In the genomic region with DNA sequence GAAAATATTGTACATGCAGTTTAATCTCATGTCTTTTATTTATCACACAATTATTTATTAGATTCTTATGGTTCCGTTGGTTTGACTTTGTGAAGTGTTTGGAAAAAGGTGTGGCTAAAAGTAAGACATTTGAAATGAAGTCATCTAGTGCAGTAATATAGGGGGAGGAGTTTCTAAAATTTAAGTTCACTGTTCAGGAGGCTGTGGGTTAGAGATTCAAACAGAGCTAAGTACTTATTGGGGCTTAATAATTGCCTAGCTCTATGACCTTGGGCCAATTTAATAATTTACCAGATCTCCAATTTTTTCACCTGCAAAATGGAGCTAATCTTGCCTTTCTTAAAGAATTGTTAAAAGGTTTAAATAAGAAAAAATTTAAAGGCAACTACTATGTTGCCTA, we compare ENCODE assay signal across 19 cellular contexts.
DNase-seq lines count a peak whose midpoint lies in the region; ATAC-seq, FAIRE-seq and TF ChIP-seq lines count a peak whose summit lies in the region.
"Had no signal": no experiment of that assay in that cellular context is flagged by ENCODE, and none has a peak within 500 bp of the region (broad histone marks: within the 10 kb centered on the region; RNA-seq: fewer than 3 reads in every experiment).

No MANE protein-coding gene starts in this region.

- DNase-seq in mammary epithelial cell (no peak), breast epithelium (ENCODE audit: low spot score in 2 of 2) (no peak), GM12878 (ENCODE audit: low read depth, low spot score) (no peak), renal cortical epithelial cell (ENCODE audit: low read depth) (peak; percentile 73), BE2C (no peak), MV-4-11 (lab: John Stamatoyannopoulos, UW) (no peak)
- DNase-seq: C1 segment of cervical spinal cord; CD4-positive, alpha-beta memory T cell; COR-L47; DMS153; DND-41; GM23248; H7; HCEC 1CT had no signal

- dilution Hi-C loops in mammary epithelial cell (cut with HindIII; ENCODE audit: low sequenced_read_pairs), result no loop called here

- H3K4me1 ChIP-seq in mammary epithelial cell (ENCODE audit: insufficient read depth, low read length), result peaks cover 60% of the 10 kb centered on the region
- peaks cover 0 to 3% of the 10 kb centered on the region in 2 donors for H3K4me1 ChIP-seq in breast epithelium
- no peaks in the 10 kb centered on the region for H3K4me1 ChIP-seq in GM12878 (ENCODE audit: control insufficient read depth, insufficient read depth, low read length)
- peaks cover 9% of the 10 kb centered on the region for H3K4me1 ChIP-seq in BE2C

- intact Hi-C loops in mammary epithelial cell (cut with micrococcal nuclease) (no loop called here), breast epithelium (cut with DNase I; ENCODE audit: low total_unique reads) (no loop called here), GM12878 (cut with micrococcal nuclease; ENCODE audit: unreplicated experiment) (no loop called here)

- BruUV-seq in mammary epithelial cell (replicated peaks; lab: Mats Ljungman, UMichigan) (no TSS peak), GM12878 (replicated peaks; lab: Mats Ljungman, UMichigan) (no TSS peak)

- RAD21 ChIA-PET in GM12878 (lab: Charles Lee; ENCODE audit: unreplicated experiment), result interaction anchor here (0.5 to 1.8 kb wide), 4 partner anchors 23 to 37 kb away, joined by 3 to 6 read pairs (median 3); no protein-coding TSS in a partner anchor

- ATAC-seq in GM12878 (peak; percentile 52; the same call in 2 of the 3 replicates), GM21619 (IDR thresholded peaks at IDR 0.05; ENCODE audit: unreplicated experiment) (no peak)

- H3K79me2 ChIP-seq in mammary epithelial cell (ENCODE audit: insufficient read depth, low read length) (no peaks in the 10 kb centered on the region), GM12878 (ENCODE audit: control insufficient read depth, insufficient read depth, low read length) (no peaks in the 10 kb centered on the region)

- POLR2A ChIA-PET in GM12878 (lab: Charles Lee), result interaction anchor here (0.5 to 0.7 kb wide), 2 partner anchors 18 to 702 kb away, joined by 3 to 5 read pairs; no protein-coding TSS in a partner anchor

- TF ChIP-seq RAD21 in GM12878 (IDR thresholded peaks at IDR 0.05; ENCODE audit: insufficient read depth, low read depth, low read length), result no peak

- H3K27ac ChIP-seq in mammary epithelial cell (ENCODE audit: insufficient read depth, low read depth, low read length) (peak overlapping the region; percentile 69), breast epithelium (no peak overlapping the region), GM12878 (ENCODE audit: control insufficient read depth, insufficient read depth) (no peak overlapping the region)
- H3K27ac ChIP-seq: 22Rv1, GM23248 had no signal

- H2AFZ ChIP-seq in mammary epithelial cell (ENCODE audit: low read depth, low read length), result no peak overlapping the region
- H2AFZ ChIP-seq in GM12878 (ENCODE audit: control insufficient read depth, low read depth, low read length), result no peak overlapping the region
- H2AFZ ChIP-seq: GM23248 had no signal

- no peak for TF ChIP-seq EP300 in GM12878 (IDR thresholded peaks at IDR 0.05; ENCODE audit: borderline replicate concordance in 1 of 2, control insufficient read depth in 1 of 2, low read depth in 2 of 2, low read length in 2 of 2)

- H4K20me1 ChIP-seq in mammary epithelial cell (ENCODE audit: insufficient read depth, low read length) (no peaks in the 10 kb centered on the region), GM12878 (ENCODE audit: control insufficient read depth, insufficient read depth) (no peaks in the 10 kb centered on the region)

- CTCF ChIA-PET in mammary epithelial cell (lab: Charles Lee; ENCODE audit: low non-redundant PET), result no interaction called here
- CTCF ChIA-PET in GM12878 (lab: Yijun Ruan, JAX), result interaction anchor here (0.6 to 1.4 kb wide), 4 partner anchors 53 to 313 kb away, joined by 3 to 5 read pairs (median 4); no protein-coding TSS in a partner anchor

- no peak overlapping the region for H3K9ac ChIP-seq in mammary epithelial cell (ENCODE audit: insufficient read depth, low read length)
- H3K9ac ChIP-seq in GM12878 (ENCODE audit: control insufficient read depth, insufficient read depth, low read length), result no peak overlapping the region
- H3K9ac ChIP-seq: GM23248 had no signal

- H3K27me3 ChIP-seq in mammary epithelial cell (ENCODE audit: insufficient read depth, low read length) (no peaks in the 10 kb centered on the region), breast epithelium (no peaks in the 10 kb centered on the region), GM12878 (replicated peaks in 1 of 2; ENCODE audit: control insufficient read depth in 2 of 2, insufficient read depth in 2 of 2, low read length in 1 of 2) (no peaks in the 10 kb centered on the region), BE2C (no peaks in the 10 kb centered on the region)

- in situ Hi-C loops in mammary epithelial cell (cut with MboI; ENCODE audit: low sequenced_read_pairs in 2 of 2) (no loop called here), GM12878 (cut with MboI) (no loop called here)

- SMC1A ChIA-PET in GM12878 (lab: Charles Lee; ENCODE audit: uncharacterized antibody, unreplicated experiment), result interaction anchor here (0.9 to 1.7 kb wide), 7 partner anchors 11 to 198 kb away, joined by 3 to 7 read pairs (median 4); no protein-coding TSS in a partner anchor

- TF ChIP-seq CTCF in mammary epithelial cell (conservative IDR thresholded peaks at IDR 0.05 in 1 of 2, IDR thresholded peaks at IDR 0.05 in 1 of 2; ENCODE audit: extremely low read depth in 1 of 2, insufficient read depth in 1 of 2, low read depth in 1 of 2, low read length in 2 of 2) (no peak), breast epithelium (IDR thresholded peaks at IDR 0.05) (no peak), GM12878 (IDR thresholded peaks at IDR 0.05 in 2 of 3, conservative IDR thresholded peaks at IDR 0.05 in 1 of 3; ENCODE audit: control insufficient read depth in 2 of 3, extremely low read depth in 1 of 3, insufficient read depth in 1 of 3, low read depth in 3 of 3, low read length in 3 of 3) (no peak), BE2C (IDR thresholded peaks at IDR 0.05; ENCODE audit: low read depth, low read length) (no peak)

- H3K9me3 ChIP-seq in mammary epithelial cell (replicated peaks; ENCODE audit: insufficient read depth, low read length) (peaks cover 2% of the 10 kb centered on the region), breast epithelium (no peaks in the 10 kb centered on the region), GM12878 (replicated peaks; ENCODE audit: control insufficient read depth, insufficient read depth, low read length) (no peaks in the 10 kb centered on the region; the same call in 2 of the 3 replicates), BE2C (no peaks in the 10 kb centered on the region)

- FAIRE-seq in GM12878 (lab: Jason Lieb, UNC), result no peak
- FAIRE-seq: A204.1, G401.6, H1 had no signal

- H3K4me2 ChIP-seq in mammary epithelial cell (ENCODE audit: insufficient read depth, low read depth, low read length), result no peak overlapping the region
- H3K4me2 ChIP-seq in GM12878 (ENCODE audit: control insufficient read depth, insufficient read depth), result no peak overlapping the region

- no peaks in the 10 kb centered on the region for H3K36me3 ChIP-seq in mammary epithelial cell (ENCODE audit: insufficient read depth, low read length)
- H3K36me3 ChIP-seq in breast epithelium, result no peaks in the 10 kb centered on the region
- H3K36me3 ChIP-seq in GM12878 (ENCODE audit: control insufficient read depth in 2 of 2, insufficient read depth in 2 of 2, low read length in 1 of 2), result no peaks in the 10 kb centered on the region
- H3K36me3 ChIP-seq in BE2C, result no peaks in the 10 kb centered on the region

- H3K4me3 ChIP-seq in mammary epithelial cell (replicated peaks in 1 of 3; ENCODE audit: insufficient read depth in 1 of 3, low read depth in 2 of 3, low read length in 3 of 3), result no peak overlapping the region
- H3K4me3 ChIP-seq in breast epithelium, result no peak overlapping the region
- no peak overlapping the region for H3K4me3 ChIP-seq in GM12878
- H3K4me3 ChIP-seq in BE2C (ENCODE audit: low read depth, low read length), result no peak overlapping the region
- H3K4me3 ChIP-seq: GM23248 had no signal

- TF ChIP-seq POLR2A in breast epithelium (IDR thresholded peaks at IDR 0.05) (no peak), GM12878 (IDR thresholded peaks at IDR 0.05; ENCODE audit: low read depth, low read length) (no peak)

- WGBS in mammary epithelial cell (ENCODE audit: low coverage, missing lambda C conversion rate), result 74% methylated on average over 1 of the region's 1 CpG
- WGBS in GM12878 (ENCODE audit: insufficient coverage, insufficient replicate concordance, low lambda C conversion rate, missing lambda C conversion rate), result 17% methylated on average over 1 of the region's 1 CpG

TF ChIP-seq in GM12878, 131 proteins besides CTCF, POLR2A, EP300 and RAD21 (continues in another document):
- TF ChIP-seq RFX5 (IDR thresholded peaks at IDR 0.05; ENCODE audit: low read depth, low read length) (no peak), NBN (IDR thresholded peaks at IDR 0.05) (no peak), FOS (IDR thresholded peaks at IDR 0.05; ENCODE audit: borderline replicate concordance, extremely low read depth, insufficient read length) (no peak)
- TF ChIP-seq, protein P1, sequence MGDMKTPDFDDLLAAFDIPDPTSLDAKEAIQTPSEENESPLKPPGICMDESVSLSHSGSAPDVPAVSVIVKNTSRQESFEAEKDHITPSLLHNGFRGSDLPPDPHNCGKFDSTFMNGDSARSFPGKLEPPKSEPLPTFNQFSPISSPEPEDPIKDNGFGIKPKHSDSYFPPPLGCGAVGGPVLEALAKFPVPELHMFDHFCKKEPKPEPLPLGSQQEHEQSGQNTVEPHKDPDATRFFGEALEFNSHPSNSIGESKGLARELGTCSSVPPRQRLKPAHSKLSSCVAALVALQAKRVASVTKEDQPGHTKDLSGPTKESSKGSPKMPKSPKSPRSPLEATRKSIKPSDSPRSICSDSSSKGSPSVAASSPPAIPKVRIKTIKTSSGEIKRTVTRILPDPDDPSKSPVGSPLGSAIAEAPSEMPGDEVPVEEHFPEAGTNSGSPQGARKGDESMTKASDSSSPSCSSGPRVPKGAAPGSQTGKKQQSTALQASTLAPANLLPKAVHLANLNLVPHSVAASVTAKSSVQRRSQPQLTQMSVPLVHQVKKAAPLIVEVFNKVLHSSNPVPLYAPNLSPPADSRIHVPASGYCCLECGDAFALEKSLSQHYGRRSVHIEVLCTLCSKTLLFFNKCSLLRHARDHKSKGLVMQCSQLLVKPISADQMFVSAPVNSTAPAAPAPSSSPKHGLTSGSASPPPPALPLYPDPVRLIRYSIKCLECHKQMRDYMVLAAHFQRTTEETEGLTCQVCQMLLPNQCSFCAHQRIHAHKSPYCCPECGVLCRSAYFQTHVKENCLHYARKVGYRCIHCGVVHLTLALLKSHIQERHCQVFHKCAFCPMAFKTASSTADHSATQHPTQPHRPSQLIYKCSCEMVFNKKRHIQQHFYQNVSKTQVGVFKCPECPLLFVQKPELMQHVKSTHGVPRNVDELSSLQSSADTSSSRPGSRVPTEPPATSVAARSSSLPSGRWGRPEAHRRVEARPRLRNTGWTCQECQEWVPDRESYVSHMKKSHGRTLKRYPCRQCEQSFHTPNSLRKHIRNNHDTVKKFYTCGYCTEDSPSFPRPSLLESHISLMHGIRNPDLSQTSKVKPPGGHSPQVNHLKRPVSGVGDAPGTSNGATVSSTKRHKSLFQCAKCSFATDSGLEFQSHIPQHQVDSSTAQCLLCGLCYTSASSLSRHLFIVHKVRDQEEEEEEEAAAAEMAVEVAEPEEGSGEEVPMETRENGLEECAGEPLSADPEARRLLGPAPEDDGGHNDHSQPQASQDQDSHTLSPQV (IDR thresholded peaks at IDR 0.05), result no peak
